1 cellular context compared by ENCODE assay signal in the genomic region with DNA sequence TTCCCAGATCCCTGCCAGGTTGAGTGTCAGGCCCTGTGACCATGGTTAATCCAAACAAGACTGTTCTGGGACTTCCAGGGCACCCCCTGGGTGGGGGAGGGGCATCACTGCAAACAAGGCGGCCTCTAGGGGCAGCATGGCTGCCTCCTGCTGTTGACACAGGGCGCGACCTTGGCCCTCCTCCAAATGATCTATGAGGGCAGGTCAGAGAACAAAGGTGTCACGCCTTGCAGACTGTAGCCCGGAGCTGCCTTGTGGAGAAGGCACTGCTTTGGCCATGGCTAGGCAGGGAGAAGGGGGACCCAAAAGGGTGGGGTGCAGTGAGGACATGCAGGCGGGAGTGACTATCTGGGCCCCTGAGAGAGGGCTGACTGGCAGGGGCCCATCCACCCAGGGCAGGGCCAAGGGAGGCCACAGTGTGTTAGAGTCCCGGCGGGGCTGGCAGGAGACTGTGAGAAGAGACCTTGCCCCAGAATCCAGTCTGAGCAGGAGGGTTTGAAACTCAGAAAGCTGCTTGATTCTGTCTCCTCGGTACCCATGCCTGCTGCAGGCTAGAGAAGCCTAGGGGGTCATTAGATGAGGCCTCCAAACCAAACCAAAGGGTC.
TF ChIP-seq lines count a peak whose summit lies in the region.

No MANE protein-coding gene starts in this region.

TF ChIP-seq in HepG2, 621 proteins besides CTCF, POLR2A, EP300 and RAD21 (continued from another document and continues in another):
- TF ChIP-seq, protein P1, sequence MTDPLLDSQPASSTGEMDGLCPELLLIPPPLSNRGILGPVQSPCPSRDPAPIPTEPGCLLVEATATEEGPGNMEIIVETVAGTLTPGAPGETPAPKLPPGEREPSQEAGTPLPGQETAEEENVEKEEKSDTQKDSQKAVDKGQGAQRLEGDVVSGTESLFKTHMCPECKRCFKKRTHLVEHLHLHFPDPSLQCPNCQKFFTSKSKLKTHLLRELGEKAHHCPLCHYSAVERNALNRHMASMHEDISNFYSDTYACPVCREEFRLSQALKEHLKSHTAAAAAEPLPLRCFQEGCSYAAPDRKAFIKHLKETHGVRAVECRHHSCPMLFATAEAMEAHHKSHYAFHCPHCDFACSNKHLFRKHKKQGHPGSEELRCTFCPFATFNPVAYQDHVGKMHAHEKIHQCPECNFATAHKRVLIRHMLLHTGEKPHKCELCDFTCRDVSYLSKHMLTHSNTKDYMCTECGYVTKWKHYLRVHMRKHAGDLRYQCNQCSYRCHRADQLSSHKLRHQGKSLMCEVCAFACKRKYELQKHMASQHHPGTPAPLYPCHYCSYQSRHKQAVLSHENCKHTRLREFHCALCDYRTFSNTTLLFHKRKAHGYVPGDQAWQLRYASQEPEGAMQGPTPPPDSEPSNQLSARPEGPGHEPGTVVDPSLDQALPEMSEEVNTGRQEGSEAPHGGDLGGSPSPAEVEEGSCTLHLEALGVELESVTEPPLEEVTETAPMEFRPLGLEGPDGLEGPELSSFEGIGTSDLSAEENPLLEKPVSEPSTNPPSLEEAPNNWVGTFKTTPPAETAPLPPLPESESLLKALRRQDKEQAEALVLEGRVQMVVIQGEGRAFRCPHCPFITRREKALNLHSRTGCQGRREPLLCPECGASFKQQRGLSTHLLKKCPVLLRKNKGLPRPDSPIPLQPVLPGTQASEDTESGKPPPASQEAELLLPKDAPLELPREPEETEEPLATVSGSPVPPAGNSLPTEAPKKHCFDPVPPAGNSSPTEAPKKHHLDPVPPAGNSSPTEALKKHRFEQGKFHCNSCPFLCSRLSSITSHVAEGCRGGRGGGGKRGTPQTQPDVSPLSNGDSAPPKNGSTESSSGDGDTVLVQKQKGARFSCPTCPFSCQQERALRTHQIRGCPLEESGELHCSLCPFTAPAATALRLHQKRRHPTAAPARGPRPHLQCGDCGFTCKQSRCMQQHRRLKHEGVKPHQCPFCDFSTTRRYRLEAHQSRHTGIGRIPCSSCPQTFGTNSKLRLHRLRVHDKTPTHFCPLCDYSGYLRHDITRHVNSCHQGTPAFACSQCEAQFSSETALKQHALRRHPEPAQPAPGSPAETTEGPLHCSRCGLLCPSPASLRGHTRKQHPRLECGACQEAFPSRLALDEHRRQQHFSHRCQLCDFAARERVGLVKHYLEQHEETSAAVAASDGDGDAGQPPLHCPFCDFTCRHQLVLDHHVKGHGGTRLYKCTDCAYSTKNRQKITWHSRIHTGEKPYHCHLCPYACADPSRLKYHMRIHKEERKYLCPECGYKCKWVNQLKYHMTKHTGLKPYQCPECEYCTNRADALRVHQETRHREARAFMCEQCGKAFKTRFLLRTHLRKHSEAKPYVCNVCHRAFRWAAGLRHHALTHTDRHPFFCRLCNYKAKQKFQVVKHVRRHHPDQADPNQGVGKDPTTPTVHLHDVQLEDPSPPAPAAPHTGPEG (CRISPR knock-in tag; IDR thresholded peaks at IDR 0.05) = no peak
- 0 out of 2 replicates have a peak, but pooled peaks have one; percentile 77 for TF ChIP-seq ZNF33B (CRISPR knock-in tag; IDR thresholded peaks at IDR 0.05)
- TF ChIP-seq ZNF776 (CRISPR knock-in tag; IDR thresholded peaks at IDR 0.05) = 0 out of 2 replicates have a peak, but pooled peaks have one; percentile 56
- peak; percentile 94 for TF ChIP-seq CCAR2 (optimal IDR thresholded peaks at IDR 0.05; ENCODE audit: low read depth, low read length)
- no peak for TF ChIP-seq ZNF550 (CRISPR knock-in tag; IDR thresholded peaks at IDR 0.05; ENCODE audit: borderline replicate concordance)
- TF ChIP-seq, protein P2, sequence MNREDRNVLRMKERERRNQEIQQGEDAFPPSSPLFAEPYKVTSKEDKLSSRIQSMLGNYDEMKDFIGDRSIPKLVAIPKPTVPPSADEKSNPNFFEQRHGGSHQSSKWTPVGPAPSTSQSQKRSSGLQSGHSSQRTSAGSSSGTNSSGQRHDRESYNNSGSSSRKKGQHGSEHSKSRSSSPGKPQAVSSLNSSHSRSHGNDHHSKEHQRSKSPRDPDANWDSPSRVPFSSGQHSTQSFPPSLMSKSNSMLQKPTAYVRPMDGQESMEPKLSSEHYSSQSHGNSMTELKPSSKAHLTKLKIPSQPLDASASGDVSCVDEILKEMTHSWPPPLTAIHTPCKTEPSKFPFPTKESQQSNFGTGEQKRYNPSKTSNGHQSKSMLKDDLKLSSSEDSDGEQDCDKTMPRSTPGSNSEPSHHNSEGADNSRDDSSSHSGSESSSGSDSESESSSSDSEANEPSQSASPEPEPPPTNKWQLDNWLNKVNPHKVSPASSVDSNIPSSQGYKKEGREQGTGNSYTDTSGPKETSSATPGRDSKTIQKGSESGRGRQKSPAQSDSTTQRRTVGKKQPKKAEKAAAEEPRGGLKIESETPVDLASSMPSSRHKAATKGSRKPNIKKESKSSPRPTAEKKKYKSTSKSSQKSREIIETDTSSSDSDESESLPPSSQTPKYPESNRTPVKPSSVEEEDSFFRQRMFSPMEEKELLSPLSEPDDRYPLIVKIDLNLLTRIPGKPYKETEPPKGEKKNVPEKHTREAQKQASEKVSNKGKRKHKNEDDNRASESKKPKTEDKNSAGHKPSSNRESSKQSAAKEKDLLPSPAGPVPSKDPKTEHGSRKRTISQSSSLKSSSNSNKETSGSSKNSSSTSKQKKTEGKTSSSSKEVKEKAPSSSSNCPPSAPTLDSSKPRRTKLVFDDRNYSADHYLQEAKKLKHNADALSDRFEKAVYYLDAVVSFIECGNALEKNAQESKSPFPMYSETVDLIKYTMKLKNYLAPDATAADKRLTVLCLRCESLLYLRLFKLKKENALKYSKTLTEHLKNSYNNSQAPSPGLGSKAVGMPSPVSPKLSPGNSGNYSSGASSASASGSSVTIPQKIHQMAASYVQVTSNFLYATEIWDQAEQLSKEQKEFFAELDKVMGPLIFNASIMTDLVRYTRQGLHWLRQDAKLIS (CRISPR knock-in tag; IDR thresholded peaks at IDR 0.05) = no peak
- TF ChIP-seq, protein P3, sequence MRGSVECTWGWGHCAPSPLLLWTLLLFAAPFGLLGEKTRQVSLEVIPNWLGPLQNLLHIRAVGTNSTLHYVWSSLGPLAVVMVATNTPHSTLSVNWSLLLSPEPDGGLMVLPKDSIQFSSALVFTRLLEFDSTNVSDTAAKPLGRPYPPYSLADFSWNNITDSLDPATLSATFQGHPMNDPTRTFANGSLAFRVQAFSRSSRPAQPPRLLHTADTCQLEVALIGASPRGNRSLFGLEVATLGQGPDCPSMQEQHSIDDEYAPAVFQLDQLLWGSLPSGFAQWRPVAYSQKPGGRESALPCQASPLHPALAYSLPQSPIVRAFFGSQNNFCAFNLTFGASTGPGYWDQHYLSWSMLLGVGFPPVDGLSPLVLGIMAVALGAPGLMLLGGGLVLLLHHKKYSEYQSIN (CRISPR knock-in tag; IDR thresholded peaks at IDR 0.05; ENCODE audit: borderline replicate concordance) = no peak
- TF ChIP-seq, protein P4, sequence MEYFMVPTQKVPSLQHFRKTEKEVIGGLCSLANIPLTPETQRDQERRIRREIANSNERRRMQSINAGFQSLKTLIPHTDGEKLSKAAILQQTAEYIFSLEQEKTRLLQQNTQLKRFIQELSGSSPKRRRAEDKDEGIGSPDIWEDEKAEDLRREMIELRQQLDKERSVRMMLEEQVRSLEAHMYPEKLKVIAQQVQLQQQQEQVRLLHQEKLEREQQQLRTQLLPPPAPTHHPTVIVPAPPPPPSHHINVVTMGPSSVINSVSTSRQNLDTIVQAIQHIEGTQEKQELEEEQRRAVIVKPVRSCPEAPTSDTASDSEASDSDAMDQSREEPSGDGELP (IDR thresholded peaks at IDR 0.05; ENCODE audit: borderline replicate concordance, low read depth) = peak; percentile 77
- peak; percentile 76; the same call in 1 of the 2 replicates for TF ChIP-seq SPEN (CRISPR knock-in tag; IDR thresholded peaks at IDR 0.05; ENCODE audit: low read depth)
- peak; percentile 94 for TF ChIP-seq ZMYM2 (CRISPR knock-in tag; IDR thresholded peaks at IDR 0.05)
- peak; percentile 100 for TF ChIP-seq MTA1 (CRISPR knock-in tag; IDR thresholded peaks at IDR 0.05; ENCODE audit: borderline replicate concordance)
- TF ChIP-seq, protein P5, sequence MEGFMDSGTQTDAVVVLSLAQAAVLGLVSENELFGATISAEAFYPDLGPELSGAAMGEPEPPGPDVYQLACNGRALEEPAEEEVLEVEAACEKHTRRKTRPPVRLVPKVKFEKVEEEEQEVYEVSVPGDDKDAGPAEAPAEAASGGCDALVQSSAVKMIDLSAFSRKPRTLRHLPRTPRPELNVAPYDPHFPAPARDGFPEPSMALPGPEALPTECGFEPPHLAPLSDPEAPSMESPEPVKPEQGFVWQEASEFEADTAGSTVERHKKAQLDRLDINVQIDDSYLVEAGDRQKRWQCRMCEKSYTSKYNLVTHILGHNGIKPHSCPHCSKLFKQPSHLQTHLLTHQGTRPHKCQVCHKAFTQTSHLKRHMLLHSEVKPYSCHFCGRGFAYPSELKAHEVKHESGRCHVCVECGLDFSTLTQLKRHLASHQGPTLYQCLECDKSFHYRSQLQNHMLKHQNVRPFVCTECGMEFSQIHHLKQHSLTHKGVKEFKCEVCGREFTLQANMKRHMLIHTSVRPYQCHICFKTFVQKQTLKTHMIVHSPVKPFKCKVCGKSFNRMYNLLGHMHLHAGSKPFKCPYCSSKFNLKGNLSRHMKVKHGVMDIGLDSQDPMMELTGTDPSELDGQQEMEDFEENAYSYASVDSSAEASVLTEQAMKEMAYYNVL (CRISPR knock-in tag; IDR thresholded peaks at IDR 0.05; ENCODE audit: borderline replicate concordance) = peak; percentile 86; the same call in 1 of the 2 replicates
- TF ChIP-seq SNRNP70 (IDR thresholded peaks at IDR 0.05; ENCODE audit: low read depth, low read length) = no peak
- 0 out of 2 replicates have a peak, but pooled peaks have one; percentile 25 for TF ChIP-seq ZNF441 (CRISPR knock-in tag; IDR thresholded peaks at IDR 0.05; ENCODE audit: borderline replicate concordance)
- TF ChIP-seq NPAS2 (CRISPR knock-in tag; IDR thresholded peaks at IDR 0.05; ENCODE audit: borderline replicate concordance) = no peak
- no peak for TF ChIP-seq ZNF296 (CRISPR knock-in tag; conservative IDR thresholded peaks at IDR 0.05)
- TF ChIP-seq ARHGAP35 (CRISPR knock-in tag; IDR thresholded peaks at IDR 0.05; ENCODE audit: borderline replicate concordance) = 0 out of 2 replicates have a peak, but pooled peaks have one; percentile 50
- no peak for TF ChIP-seq CENPX (CRISPR knock-in tag; IDR thresholded peaks at IDR 0.05)
- no peak for TF ChIP-seq PAWR (CRISPR knock-in tag; IDR thresholded peaks at IDR 0.05; ENCODE audit: borderline replicate concordance)
- no peak for TF ChIP-seq ATRX (CRISPR knock-in tag; IDR thresholded peaks at IDR 0.05; ENCODE audit: borderline replicate concordance)
- TF ChIP-seq, protein P6, sequence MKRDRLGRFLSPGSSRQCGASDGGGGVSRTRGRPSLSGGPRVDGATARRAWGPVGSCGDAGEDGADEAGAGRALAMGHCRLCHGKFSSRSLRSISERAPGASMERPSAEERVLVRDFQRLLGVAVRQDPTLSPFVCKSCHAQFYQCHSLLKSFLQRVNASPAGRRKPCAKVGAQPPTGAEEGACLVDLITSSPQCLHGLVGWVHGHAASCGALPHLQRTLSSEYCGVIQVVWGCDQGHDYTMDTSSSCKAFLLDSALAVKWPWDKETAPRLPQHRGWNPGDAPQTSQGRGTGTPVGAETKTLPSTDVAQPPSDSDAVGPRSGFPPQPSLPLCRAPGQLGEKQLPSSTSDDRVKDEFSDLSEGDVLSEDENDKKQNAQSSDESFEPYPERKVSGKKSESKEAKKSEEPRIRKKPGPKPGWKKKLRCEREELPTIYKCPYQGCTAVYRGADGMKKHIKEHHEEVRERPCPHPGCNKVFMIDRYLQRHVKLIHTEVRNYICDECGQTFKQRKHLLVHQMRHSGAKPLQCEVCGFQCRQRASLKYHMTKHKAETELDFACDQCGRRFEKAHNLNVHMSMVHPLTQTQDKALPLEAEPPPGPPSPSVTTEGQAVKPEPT (CRISPR knock-in tag; IDR thresholded peaks at IDR 0.05; ENCODE audit: low read depth) = peak; percentile 92
- TF ChIP-seq ERF (CRISPR knock-in tag; IDR thresholded peaks at IDR 0.05) = peak; percentile 94
- peak; percentile 90; the same call in 1 of the 2 replicates for TF ChIP-seq NFKBIZ (CRISPR knock-in tag; IDR thresholded peaks at IDR 0.05)
- TF ChIP-seq CENPT (CRISPR knock-in tag; IDR thresholded peaks at IDR 0.05; ENCODE audit: low read depth) = no peak
- no peak; the same call in 1 of the 2 replicates for TF ChIP-seq FOXP1 (IDR thresholded peaks at IDR 0.05)
- TF ChIP-seq FOXP1 (CRISPR knock-in tag; IDR thresholded peaks at IDR 0.05) = peak; percentile 87
- TF ChIP-seq ISX (CRISPR knock-in tag; conservative IDR thresholded peaks at IDR 0.05) = no peak
- TF ChIP-seq ZNF451 (CRISPR knock-in tag; IDR thresholded peaks at IDR 0.05) = peak; percentile 76; the same call in 1 of the 2 replicates
- no peak for TF ChIP-seq HCFC1 (IDR thresholded peaks at IDR 0.05; ENCODE audit: low read depth, low read length)
- TF ChIP-seq, protein P7, sequence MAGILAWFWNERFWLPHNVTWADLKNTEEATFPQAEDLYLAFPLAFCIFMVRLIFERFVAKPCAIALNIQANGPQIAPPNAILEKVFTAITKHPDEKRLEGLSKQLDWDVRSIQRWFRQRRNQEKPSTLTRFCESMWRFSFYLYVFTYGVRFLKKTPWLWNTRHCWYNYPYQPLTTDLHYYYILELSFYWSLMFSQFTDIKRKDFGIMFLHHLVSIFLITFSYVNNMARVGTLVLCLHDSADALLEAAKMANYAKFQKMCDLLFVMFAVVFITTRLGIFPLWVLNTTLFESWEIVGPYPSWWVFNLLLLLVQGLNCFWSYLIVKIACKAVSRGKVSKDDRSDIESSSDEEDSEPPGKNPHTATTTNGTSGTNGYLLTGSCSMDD (CRISPR knock-in tag; IDR thresholded peaks at IDR 0.05) = no peak
- peak; percentile 79; the same call in 1 of the 2 replicates for TF ChIP-seq ZSCAN31 (CRISPR knock-in tag; IDR thresholded peaks at IDR 0.05; ENCODE audit: low read depth)
- TF ChIP-seq ZSCAN25 (CRISPR knock-in tag; IDR thresholded peaks at IDR 0.05) = peak; percentile 78
- TF ChIP-seq, protein P8, sequence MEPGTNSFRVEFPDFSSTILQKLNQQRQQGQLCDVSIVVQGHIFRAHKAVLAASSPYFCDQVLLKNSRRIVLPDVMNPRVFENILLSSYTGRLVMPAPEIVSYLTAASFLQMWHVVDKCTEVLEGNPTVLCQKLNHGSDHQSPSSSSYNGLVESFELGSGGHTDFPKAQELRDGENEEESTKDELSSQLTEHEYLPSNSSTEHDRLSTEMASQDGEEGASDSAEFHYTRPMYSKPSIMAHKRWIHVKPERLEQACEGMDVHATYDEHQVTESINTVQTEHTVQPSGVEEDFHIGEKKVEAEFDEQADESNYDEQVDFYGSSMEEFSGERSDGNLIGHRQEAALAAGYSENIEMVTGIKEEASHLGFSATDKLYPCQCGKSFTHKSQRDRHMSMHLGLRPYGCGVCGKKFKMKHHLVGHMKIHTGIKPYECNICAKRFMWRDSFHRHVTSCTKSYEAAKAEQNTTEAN (CRISPR knock-in tag; conservative IDR thresholded peaks at IDR 0.05) = peak; percentile 74; the same call in 1 of the 2 replicates
- peak; percentile 81 for TF ChIP-seq PPARG (CRISPR knock-in tag; conservative IDR thresholded peaks at IDR 0.05)
- no peak for TF ChIP-seq SUZ12 (IDR thresholded peaks at IDR 0.05; ENCODE audit: low read depth, low read length)
- peak; percentile 82 for TF ChIP-seq RBAK (CRISPR knock-in tag; IDR thresholded peaks at IDR 0.05)
- no peak for TF ChIP-seq ZNF256 (CRISPR knock-in tag; conservative IDR thresholded peaks at IDR 0.05)
- peak; percentile 46; the same call in 1 of the 2 replicates for TF ChIP-seq JUNB (CRISPR knock-in tag; IDR thresholded peaks at IDR 0.05; ENCODE audit: borderline replicate concordance)
- TF ChIP-seq, protein P9, sequence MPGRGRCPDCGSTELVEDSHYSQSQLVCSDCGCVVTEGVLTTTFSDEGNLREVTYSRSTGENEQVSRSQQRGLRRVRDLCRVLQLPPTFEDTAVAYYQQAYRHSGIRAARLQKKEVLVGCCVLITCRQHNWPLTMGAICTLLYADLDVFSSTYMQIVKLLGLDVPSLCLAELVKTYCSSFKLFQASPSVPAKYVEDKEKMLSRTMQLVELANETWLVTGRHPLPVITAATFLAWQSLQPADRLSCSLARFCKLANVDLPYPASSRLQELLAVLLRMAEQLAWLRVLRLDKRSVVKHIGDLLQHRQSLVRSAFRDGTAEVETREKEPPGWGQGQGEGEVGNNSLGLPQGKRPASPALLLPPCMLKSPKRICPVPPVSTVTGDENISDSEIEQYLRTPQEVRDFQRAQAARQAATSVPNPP (CRISPR knock-in tag; IDR thresholded peaks at IDR 0.05) = peak; percentile 92; the same call in 1 of the 2 replicates
